ENCODE assay signal across 29 cellular contexts in the genomic region with DNA sequence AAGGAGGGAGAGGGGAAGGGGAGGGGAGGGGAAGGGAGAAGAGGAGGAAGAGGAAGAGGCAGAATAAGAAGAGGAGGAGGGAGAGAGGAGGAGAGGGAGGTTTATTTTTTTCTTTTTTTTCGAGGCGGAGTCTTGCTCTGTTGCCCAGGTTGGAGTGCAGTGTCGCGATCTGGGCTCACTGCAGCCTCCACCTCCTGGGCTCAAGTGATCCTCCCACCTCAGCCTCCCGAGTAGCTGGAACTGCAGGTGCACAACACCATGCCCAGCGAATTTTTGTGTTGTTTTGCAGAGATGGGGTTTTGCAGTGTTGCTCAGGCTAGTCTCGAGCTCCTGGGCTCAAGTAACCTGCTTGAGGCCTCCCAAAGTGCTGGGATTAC. TPM values are rescaled to one million over a fixed set of nuclear protein-coding genes. Genes with fewer than 3 reads are reported as not detected.
"Had no signal": no experiment of that assay in that cellular context is flagged by ENCODE, and none has a peak within 500 bp of the region (broad histone marks: within the 10 kb centered on the region; RNA-seq: fewer than 3 reads in every experiment).

No MANE protein-coding gene starts in this region.

- H3K9me3 Mint-ChIP-seq: mesothelial cell of epicardium; natural killer cell; nephron progenitor cell; neural progenitor cell; stimulated activated memory B cell treated with anti-CD40 and anti-IgM and Interleukin-4, amounts not matched to agents 10 μg/mL and 1 μg/mL and 100 μg/mL, for 72 hours; type B pancreatic cell had no signal

- H3K9me3 ChIP-seq: left ventricle myocardium inferior, ovary, prostate gland, sigmoid colon, stomach, testis, thyroid gland, uterus had no signal

- H3K4me3 Mint-ChIP-seq: mesothelial cell of epicardium; naive B cell; natural killer cell; nephron progenitor cell; neural progenitor cell; stimulated activated memory B cell treated with anti-CD40 and anti-IgM and Interleukin-4, amounts not matched to agents 10 μg/mL and 1 μg/mL and 100 μg/mL, for 72 hours; type B pancreatic cell had no signal

- DNase-seq: islet precursor cell; left ventricle myocardium inferior; naive B cell; natural killer cell; nephron progenitor cell; ovary; right cardiac atrium; sigmoid colon; small intestine; stimulated activated CD4-positive, alpha-beta T cell treated with anti-CD3 and anti-CD28 coated beads, Interleukin-1b, Interleukin-23, amount 100 ng/mL, for 48 hours; stimulated activated CD4-positive, alpha-beta T cell treated with anti-CD3 and anti-CD28 coated beads, Interleukin-2, amount 100 ng/mL, for 48 hours; stimulated activated CD4-positive, alpha-beta T cell treated with anti-CD3 and anti-CD28 coated beads, Interleukin-4, amount 100 ng/mL, for 4 hours; stimulated activated CD8-positive, alpha-beta memory T cell treated with anti-CD3 and anti-CD28 coated beads, Interleukin-4, amount 100 ng/mL, for 48 hours; stomach; testis; thyroid gland; uterus had no signal

- H3K4me1 Mint-ChIP-seq: natural killer cell had no signal

- H3K27ac ChIP-seq: hepatocyte, left ventricle myocardium inferior, neural progenitor cell, ovary, prostate gland, sigmoid colon, stomach, testis, thyroid gland, uterus had no signal

- H3K4me3 ChIP-seq: hepatocyte, left ventricle myocardium inferior, lung, neural progenitor cell, ovary, prostate gland, sigmoid colon, stomach, thyroid gland, uterus had no signal

- H2AFZ ChIP-seq: hepatocyte, neural progenitor cell had no signal

- H3K9ac ChIP-seq: neural progenitor cell had no signal

- H3K27me3 ChIP-seq: hepatocyte, neural progenitor cell, ovary, testis, thyroid gland had no signal

- H3K27ac Mint-ChIP-seq: mesothelial cell of epicardium; naive B cell; natural killer cell; nephron progenitor cell; stimulated activated memory B cell treated with anti-CD40 and anti-IgM and Interleukin-4, amounts not matched to agents 10 μg/mL and 1 μg/mL and 100 μg/mL, for 72 hours; type B pancreatic cell had no signal

- H3K36me3 Mint-ChIP-seq: mesothelial cell of epicardium; naive B cell; natural killer cell; neural progenitor cell; stimulated activated memory B cell treated with anti-CD40 and anti-IgM and Interleukin-4, amounts not matched to agents 10 μg/mL and 1 μg/mL and 100 μg/mL, for 72 hours; type B pancreatic cell had no signal

- H3K4me1 ChIP-seq: prostate gland, sigmoid colon, stomach, testis, thyroid gland, uterus had no signal

- H3K79me2 ChIP-seq: hepatocyte had no signal

- H3K4me2 ChIP-seq: hepatocyte, neural progenitor cell had no signal

- H3K36me3 ChIP-seq: left ventricle myocardium inferior, neural progenitor cell, ovary, prostate gland, sigmoid colon, stomach, thyroid gland, uterus had no signal

RNA-seq across cellular contexts. Expression of a gene that starts 6.1 kb away (rescaled TPM):
- total RNA-seq: hepatocyte, kidney epithelial cell, left ventricle myocardium inferior, lower leg skin, lung, mesothelial cell of epicardium, mononuclear cell, natural killer cell, omental fat pad, ovary, prostate gland, right cardiac atrium, sigmoid colon, stomach, thyroid gland, ureter, uterus had no signal
- polyA plus RNA-seq: hepatocyte, lung, ovary, right cardiac atrium, sigmoid colon, small intestine, stomach had no signal
